In the genomic region with DNA sequence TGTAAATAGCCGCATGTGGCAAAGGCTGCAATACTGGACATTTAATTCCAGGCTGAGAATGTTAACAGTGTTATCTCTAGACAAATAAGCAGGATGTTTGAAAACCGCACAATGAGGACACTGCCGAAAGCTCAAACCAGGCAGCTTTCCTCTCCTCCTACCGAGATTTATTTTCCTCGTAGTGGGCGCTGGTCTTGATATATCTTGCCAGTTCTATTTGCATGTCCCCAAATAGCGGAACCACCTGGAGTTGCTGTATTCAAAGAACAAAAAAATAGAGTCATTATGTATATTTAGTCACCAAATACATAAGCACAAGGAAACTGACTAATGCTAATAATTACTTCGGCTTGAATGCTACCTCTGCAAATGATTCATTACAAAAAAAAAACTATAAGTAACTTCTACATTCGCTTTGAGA, we compare ENCODE assay signal across 29 cellular contexts. TPM values are rescaled to one million over a fixed set of nuclear protein-coding genes. Genes with fewer than 3 reads are reported as not detected.
DNase-seq lines count a peak whose midpoint lies in the region; ATAC-seq and TF ChIP-seq lines count a peak whose summit lies in the region.
"Had no signal": no experiment of that assay in that cellular context is flagged by ENCODE, and none has a peak within 500 bp of the region (broad histone marks: within the 10 kb centered on the region; RNA-seq: fewer than 3 reads in every experiment).

No MANE protein-coding gene starts in this region.

- TF ChIP-seq CTCF in A673 (conservative IDR thresholded peaks at IDR 0.05; ENCODE audit: low read depth, low read length) (no peak), activated B cell treated with CpG ODN at 0.5 μM for 24 hours (IDR thresholded peaks at IDR 0.05) (no peak), osteocyte (IDR thresholded peaks at IDR 0.05) (no peak)

- BruUV-seq in A673 (replicated peaks; lab: Mats Ljungman, UMichigan): no TSS peak

- H3K27me3 ChIP-seq in A673 (replicated peaks; ENCODE audit: insufficient read depth, low read depth, low read length, poor library complexity): no peaks in the 10 kb centered on the region
- H3K27me3 ChIP-seq: body of pancreas, SJCRH30, suprapubic skin, upper lobe of right lung had no signal

- no peak overlapping the region for H3K27ac ChIP-seq in A673 (ENCODE audit: low read depth, low read length, poor library complexity, severe bottlenecking)
- H3K27ac ChIP-seq: body of pancreas, SJCRH30, suprapubic skin, upper lobe of right lung had no signal

- H3K36me3 ChIP-seq in A673 (ENCODE audit: insufficient read depth, low read length, poor library complexity, severe bottlenecking): peaks cover 16% of the 10 kb centered on the region

- POLR2A ChIA-PET in A673 (lab: Charles Lee; ENCODE audit: low non-redundant PET) (no interaction called here), activated B cell treated with CpG ODN at 0.5 μM for 24 hours (lab: Charles Lee) (interaction anchor here (0.7 kb wide), 1 partner anchor 148 kb away, joined by 19 read pairs; no protein-coding TSS in a partner anchor)

- H3K4me3 Mint-ChIP-seq in activated B cell treated with CpG ODN at 0.5 μM for 24 hours: no peak overlapping the region
- no peak overlapping the region for H3K4me3 Mint-ChIP-seq in activated T-helper 2 cell treated with anti-CD3 and anti-CD28 coated beads, Interferon-gamma antibody, Interleukin-2, Interleukin-4, amounts not matched to agents 10 μg/mL and 5 μg/mL and 100 μg/mL, durations not matched to agents 14 hours and 24 hours and 36 hours (ENCODE audit: low read depth)
- H3K4me3 Mint-ChIP-seq in activated T-cell treated with anti-CD3 and anti-CD28 coated beads, Interleukin-2, amount 50 U/mL, for 24 hours: no peak overlapping the region
- H3K4me3 Mint-ChIP-seq in osteocyte (ENCODE audit: unreplicated experiment): no peak overlapping the region
- H3K4me3 Mint-ChIP-seq: activated CD4-positive, alpha-beta T cell treated with anti-CD3 and anti-CD28 coated beads, Interleukin-2, amount 10 ng/mL, durations not matched to agents 7 days and 5 days; activated naive CD8-positive, alpha-beta T cell treated with anti-CD3 and anti-CD28 coated beads, Interleukin-2, amount 50 U/mL, for 24 hours; CD4-positive, alpha-beta T cell; HFFc6; natural killer cell treated with Interleukin-12 subunit alpha and Interleukin-12 subunit beta and Interleukin-15 and Interleukin-18, amount 100 ng/mL, for 72 hours; stimulated activated naive B cell treated with anti-CD40 and anti-IgM and Interleukin-4, amounts not matched to agents 10 μg/mL and 1 μg/mL and 100 μg/mL, for 72 hours had no signal

- no peaks in the 10 kb centered on the region for H3K4me1 ChIP-seq in A673 (ENCODE audit: insufficient read depth, low read length, poor library complexity, severe bottlenecking)
- H3K4me1 ChIP-seq: SJCRH30, upper lobe of right lung had no signal

- peak; percentile 28 for ATAC-seq in activated B cell treated with CpG ODN at 0.5 μM for 24 hours (ENCODE audit: low read depth)
- ATAC-seq: activated naive CD8-positive, alpha-beta T cell treated with anti-CD3 and anti-CD28 coated beads, Interleukin-2, amount 50 U/mL, for 24 hours; body of pancreas; K562; left colon; mucosa of descending colon; natural killer cell treated with Interleukin-12 subunit alpha and Interleukin-12 subunit beta and Interleukin-15 and Interleukin-18, amount 100 ng/mL, for 72 hours; stimulated activated naive B cell treated with anti-CD40 and anti-IgM and Interleukin-4, amounts not matched to agents 10 μg/mL and 1 μg/mL and 100 μg/mL, for 72 hours; upper lobe of right lung had no signal

- intact Hi-C loops in A673 (cut with micrococcal nuclease; ENCODE audit: unreplicated experiment): loop anchor here (5.0 kb wide), 1 partner anchor 44 kb away; no protein-coding TSS in a partner anchor
- intact Hi-C loops in activated B cell treated with CpG ODN at 0.5 μM for 24 hours (cut with micrococcal nuclease): loop anchor here (10.0 kb wide), 2 partner anchors 69 to 149 kb away; a partner anchor contains a TSS
- intact Hi-C loops in activated T-helper 2 cell treated with anti-CD3 and anti-CD28 coated beads, Interferon-gamma antibody, Interleukin-2, Interleukin-4, amounts not matched to agents 10 μg/mL and 5 μg/mL and 100 μg/mL, durations not matched to agents 14 hours and 24 hours and 36 hours (cut with micrococcal nuclease): no loop called here

- H3K27me3 Mint-ChIP-seq in activated B cell treated with CpG ODN at 0.5 μM for 24 hours (no peaks in the 10 kb centered on the region), osteocyte (ENCODE audit: unreplicated experiment) (no peaks in the 10 kb centered on the region)
- H3K27me3 Mint-ChIP-seq in activated T-helper 2 cell treated with anti-CD3 and anti-CD28 coated beads, Interferon-gamma antibody, Interleukin-2, Interleukin-4, amounts not matched to agents 10 μg/mL and 5 μg/mL and 100 μg/mL, durations not matched to agents 14 hours and 24 hours and 36 hours (ENCODE audit: low read depth): no peaks in the 10 kb centered on the region
- no peaks in the 10 kb centered on the region for H3K27me3 Mint-ChIP-seq in activated T-cell treated with anti-CD3 and anti-CD28 coated beads, Interleukin-2, amount 50 U/mL, for 24 hours
- H3K27me3 Mint-ChIP-seq: activated CD4-positive, alpha-beta T cell treated with anti-CD3 and anti-CD28 coated beads, Interleukin-2, amount 10 ng/mL, durations not matched to agents 7 days and 5 days; activated naive CD8-positive, alpha-beta T cell treated with anti-CD3 and anti-CD28 coated beads, Interleukin-2, amount 50 U/mL, for 24 hours; CD4-positive, alpha-beta T cell; natural killer cell treated with Interleukin-12 subunit alpha and Interleukin-12 subunit beta and Interleukin-15 and Interleukin-18, amount 100 ng/mL, for 72 hours; stimulated activated naive B cell treated with anti-CD40 and anti-IgM and Interleukin-4, amounts not matched to agents 10 μg/mL and 1 μg/mL and 100 μg/mL, for 72 hours had no signal

- H3K36me3 Mint-ChIP-seq in activated B cell treated with CpG ODN at 0.5 μM for 24 hours (ENCODE audit: low read depth) (no peaks in the 10 kb centered on the region), osteocyte (ENCODE audit: unreplicated experiment) (peaks cover 39% of the 10 kb centered on the region)
- no peaks in the 10 kb centered on the region for H3K36me3 Mint-ChIP-seq in activated T-helper 2 cell treated with anti-CD3 and anti-CD28 coated beads, Interferon-gamma antibody, Interleukin-2, Interleukin-4, amounts not matched to agents 10 μg/mL and 5 μg/mL and 100 μg/mL, durations not matched to agents 14 hours and 24 hours and 36 hours (ENCODE audit: low read depth)
- peaks cover 14% of the 10 kb centered on the region for H3K36me3 Mint-ChIP-seq in activated T-cell treated with anti-CD3 and anti-CD28 coated beads, Interleukin-2, amount 50 U/mL, for 24 hours (ENCODE audit: low read depth)
- H3K36me3 Mint-ChIP-seq: natural killer cell treated with Interleukin-12 subunit alpha and Interleukin-12 subunit beta and Interleukin-15 and Interleukin-18, amount 100 ng/mL, for 72 hours had no signal

- CTCF ChIA-PET in A673 (lab: Charles Lee): interaction anchor here (0.6 kb wide), 1 partner anchor 18 kb away, joined by 4 read pairs; no protein-coding TSS in a partner anchor
- CTCF ChIA-PET in activated B cell treated with CpG ODN at 0.5 μM for 24 hours (lab: Charles Lee): no interaction called here

- H3K4me3 ChIP-seq in A673 (ENCODE audit: low read depth, low read length, poor library complexity, severe bottlenecking): no peak overlapping the region
- H3K4me3 ChIP-seq: body of pancreas, K562, mucosa of descending colon, SJCRH30, suprapubic skin, upper lobe of right lung had no signal

- no peaks in the 10 kb centered on the region for H3K9me3 ChIP-seq in A673 (ENCODE audit: low read depth, low read length, poor library complexity, severe bottlenecking)
- H3K9me3 ChIP-seq: body of pancreas, mucosa of descending colon, SJCRH30, suprapubic skin, upper lobe of right lung had no signal

- peak overlapping the region; percentile 75 for H3K27ac Mint-ChIP-seq in activated B cell treated with CpG ODN at 0.5 μM for 24 hours
- H3K27ac Mint-ChIP-seq in activated T-helper 2 cell treated with anti-CD3 and anti-CD28 coated beads, Interferon-gamma antibody, Interleukin-2, Interleukin-4, amounts not matched to agents 10 μg/mL and 5 μg/mL and 100 μg/mL, durations not matched to agents 14 hours and 24 hours and 36 hours: no peak overlapping the region
- H3K27ac Mint-ChIP-seq in activated T-cell treated with anti-CD3 and anti-CD28 coated beads, Interleukin-2, amount 50 U/mL, for 24 hours: no peak overlapping the region
- H3K27ac Mint-ChIP-seq in osteocyte (ENCODE audit: unreplicated experiment): no peak overlapping the region
- H3K27ac Mint-ChIP-seq: activated CD4-positive, alpha-beta T cell treated with anti-CD3 and anti-CD28 coated beads, Interleukin-2, amount 10 ng/mL, durations not matched to agents 7 days and 5 days; activated naive CD8-positive, alpha-beta T cell treated with anti-CD3 and anti-CD28 coated beads, Interleukin-2, amount 50 U/mL, for 24 hours; CD4-positive, alpha-beta T cell; HFFc6; natural killer cell treated with Interleukin-12 subunit alpha and Interleukin-12 subunit beta and Interleukin-15 and Interleukin-18, amount 100 ng/mL, for 72 hours; stimulated activated naive B cell treated with anti-CD40 and anti-IgM and Interleukin-4, amounts not matched to agents 10 μg/mL and 1 μg/mL and 100 μg/mL, for 72 hours had no signal

- H3K4me1 Mint-ChIP-seq in activated B cell treated with CpG ODN at 0.5 μM for 24 hours (peaks cover 40% of the 10 kb centered on the region), osteocyte (ENCODE audit: unreplicated experiment) (no peaks in the 10 kb centered on the region)
- peaks cover 3% of the 10 kb centered on the region for H3K4me1 Mint-ChIP-seq in activated T-helper 2 cell treated with anti-CD3 and anti-CD28 coated beads, Interferon-gamma antibody, Interleukin-2, Interleukin-4, amounts not matched to agents 10 μg/mL and 5 μg/mL and 100 μg/mL, durations not matched to agents 14 hours and 24 hours and 36 hours (ENCODE audit: low read depth)
- no peaks in the 10 kb centered on the region for H3K4me1 Mint-ChIP-seq in activated T-cell treated with anti-CD3 and anti-CD28 coated beads, Interleukin-2, amount 50 U/mL, for 24 hours (ENCODE audit: low read depth)
- H3K4me1 Mint-ChIP-seq: activated naive CD8-positive, alpha-beta T cell treated with anti-CD3 and anti-CD28 coated beads, Interleukin-2, amount 50 U/mL, for 24 hours had no signal

- no peaks in the 10 kb centered on the region for H3K9me3 Mint-ChIP-seq in activated B cell treated with CpG ODN at 0.5 μM for 24 hours
- no peaks in the 10 kb centered on the region for H3K9me3 Mint-ChIP-seq in activated T-helper 2 cell treated with anti-CD3 and anti-CD28 coated beads, Interferon-gamma antibody, Interleukin-2, Interleukin-4, amounts not matched to agents 10 μg/mL and 5 μg/mL and 100 μg/mL, durations not matched to agents 14 hours and 24 hours and 36 hours
- H3K9me3 Mint-ChIP-seq in activated T-cell treated with anti-CD3 and anti-CD28 coated beads, Interleukin-2, amount 50 U/mL, for 24 hours: no peaks in the 10 kb centered on the region
- no peaks in the 10 kb centered on the region for H3K9me3 Mint-ChIP-seq in osteocyte (ENCODE audit: unreplicated experiment)
- H3K9me3 Mint-ChIP-seq: activated CD4-positive, alpha-beta T cell treated with anti-CD3 and anti-CD28 coated beads, Interleukin-2, amount 10 ng/mL, durations not matched to agents 7 days and 5 days; activated naive CD8-positive, alpha-beta T cell treated with anti-CD3 and anti-CD28 coated beads, Interleukin-2, amount 50 U/mL, for 24 hours; CD4-positive, alpha-beta T cell; HFFc6; natural killer cell treated with Interleukin-12 subunit alpha and Interleukin-12 subunit beta and Interleukin-15 and Interleukin-18, amount 100 ng/mL, for 72 hours; stimulated activated naive B cell treated with anti-CD40 and anti-IgM and Interleukin-4, amounts not matched to agents 10 μg/mL and 1 μg/mL and 100 μg/mL, for 72 hours had no signal

- DNase-seq in A673 (ENCODE audit: low spot score): peak; percentile 50
- DNase-seq in NCI-H1417 treated with DMSO at 0.1 percent for 48 hours (lab: John Stamatoyannopoulos, UW): peak; percentile 83
- DNase-seq in activated B cell treated with CpG ODN at 0.5 μM for 24 hours: no peak
- DNase-seq in germinal center (ENCODE audit: low spot score): peak; percentile 60
- DNase-seq in activated T-helper 2 cell treated with anti-CD3 and anti-CD28 coated beads, Interferon-gamma antibody, Interleukin-2, Interleukin-4, amounts not matched to agents 10 μg/mL and 5 μg/mL and 100 μg/mL, durations not matched to agents 14 hours and 24 hours and 36 hours (ENCODE audit: low spot score): no peak
- no peak for DNase-seq in activated T-cell treated with anti-CD3 and anti-CD28 coated beads, Interleukin-2, amount 50 U/mL, for 24 hours
- DNase-seq in osteocyte (ENCODE audit: extremely low spot score, unreplicated experiment): no peak
- no peak for DNase-seq in mucosa of gallbladder (ENCODE audit: low spot score)
- DNase-seq: 8988T; activated CD4-positive, alpha-beta T cell treated with anti-CD3 and anti-CD28 coated beads, Interleukin-2, amount 10 ng/mL, durations not matched to agents 7 days and 5 days; activated naive CD4-positive, alpha-beta T cell; activated naive CD8-positive, alpha-beta T cell treated with anti-CD3 and anti-CD28 coated beads, Interleukin-2, amount 50 U/mL, for 24 hours; activated T-cell treated with anti-CD3 and anti-CD28 coated beads, Interleukin-2, amount 50 U/mL, for 48 hours; body of pancreas; CD4-positive, alpha-beta T cell; HFFc6; hippocampal formation; left colon; mucosa of descending colon; NCI-H1105; NCI-H2107; NCI-H748 treated with DMSO at 0.1 percent for 48 hours; SJCRH30; stimulated activated naive B cell treated with anti-CD40 and anti-IgM and Interleukin-4, amounts not matched to agents 10 μg/mL and 1 μg/mL and 100 μg/mL, for 72 hours; T1000; upper lobe of right lung had no signal

RNA-seq across cellular contexts. Expression of a gene that starts 46.5 kb away (rescaled TPM):
- total RNA-seq in A673 (2021) (112 and 128 TPM in 2 replicates), activated B cell treated with CpG ODN at 0.5 μM for 24 hours (11.4 and 16.4 TPM in 2 replicates), osteocyte (118 TPM in 2 replicates), mucosa of gallbladder (127 TPM)
- 52.7 and 53.1 TPM in 2 replicates for total RNA-seq in activated T-helper 2 cell treated with anti-CD3 and anti-CD28 coated beads, Interferon-gamma antibody, Interleukin-2, Interleukin-4, amounts not matched to agents 10 μg/mL and 5 μg/mL and 100 μg/mL, durations not matched to agents 14 hours and 24 hours and 36 hours

Comparison
In these comparisons a context has a peak if more than half of its experiments do, and no peak if none do; other contexts are left out.
1. DNase-seq: peak in A673 (single experiment), NCI-H1417 treated with DMSO at 0.1 percent for 48 hours (single experiment) and germinal center (single experiment); none in activated B cell treated with CpG ODN at 0.5 μM for 24 hours (single experiment), activated T-helper 2 cell treated with anti-CD3 and anti-CD28 coated beads, Interferon-gamma antibody, Interleukin-2, Interleukin-4, amounts not matched to agents 10 μg/mL and 5 μg/mL and 100 μg/mL, durations not matched to agents 14 hours and 24 hours and 36 hours (single experiment), activated T-cell treated with anti-CD3 and anti-CD28 coated beads, Interleukin-2, amount 50 U/mL, for 24 hours (single experiment), osteocyte (single experiment) and mucosa of gallbladder (single experiment).